Comparison of ENCODE assay signal across 12 cellular contexts in genomic region chr7:111499027-111499426, GRCh38.
DNase-seq lines count a peak whose midpoint lies in the region; ATAC-seq and TF ChIP-seq lines count a peak whose summit lies in the region.
"Had no signal": no experiment of that assay in that cellular context is flagged by ENCODE, and none has a peak within 500 bp of the region (broad histone marks: within the 10 kb centered on the region; RNA-seq: fewer than 3 reads in every experiment).

No MANE protein-coding gene starts in this region.

- no peaks in the 10 kb centered on the region for H3K36me3 Mint-ChIP-seq in CD14-positive monocyte
- peaks cover 4% of the 10 kb centered on the region for H3K36me3 Mint-ChIP-seq in endothelial cell (ENCODE audit: low read depth, unreplicated experiment)

- H3K9me3 Mint-ChIP-seq in CD14-positive monocyte (peaks cover 8 to 17% (median 11%) of the 10 kb centered on the region in 7 donors), endothelial cell (ENCODE audit: unreplicated experiment) (no peaks in the 10 kb centered on the region)

- TF ChIP-seq CTCF in HFF-Myc (IDR thresholded peaks at IDR 0.05; ENCODE audit: low read depth, low read length, missing control alignments) (no peak), brain microvascular endothelial cell (IDR thresholded peaks at IDR 0.05; ENCODE audit: low read depth, low read length, missing control alignments) (no peak), CD14-positive monocyte (IDR thresholded peaks at IDR 0.05) (no peak), endothelial cell (IDR thresholded peaks at IDR 0.05; ENCODE audit: unreplicated experiment) (no peak)

- H3K27ac Mint-ChIP-seq in CD14-positive monocyte (no peak overlapping the region), endothelial cell (ENCODE audit: unreplicated experiment) (no peak overlapping the region)
- H3K27ac Mint-ChIP-seq: stimulated activated naive B cell treated with anti-CD40 and anti-IgM and Interleukin-4, amounts not matched to agents 10 μg/mL and 1 μg/mL and 100 μg/mL, for 72 hours had no signal

- H3K27ac ChIP-seq in brain microvascular endothelial cell, result no peak overlapping the region
- H3K27ac ChIP-seq: coronary artery, spleen had no signal

- H3K4me3 ChIP-seq in HFF-Myc (replicated peaks; ENCODE audit: low read depth, low read length) (no peak overlapping the region), brain microvascular endothelial cell (ENCODE audit: low read depth, low read length) (no peak overlapping the region)
- H3K4me3 ChIP-seq: coronary artery, spleen had no signal

- no peaks in the 10 kb centered on the region for H3K27me3 ChIP-seq in brain microvascular endothelial cell (replicated peaks)
- H3K27me3 ChIP-seq: spleen had no signal

- DNase-seq in Caki2 (ENCODE audit: low read depth) (peak; percentile 81), HFF-Myc (ENCODE audit: extremely low read depth, low read depth) (peak; percentile 74), brain microvascular endothelial cell (peak; percentile 89), middle frontal gyrus (ENCODE audit: extremely low spot score, low spot score) (peak; percentile 5), CD14-positive monocyte (ENCODE audit: low spot score) (no peak), endothelial cell (ENCODE audit: low spot score) (no peak)
- DNase-seq: DMS79; Kasumi-1; spleen; stimulated activated naive B cell treated with anti-CD40 and anti-IgM and Interleukin-4, amounts not matched to agents 10 μg/mL and 1 μg/mL and 100 μg/mL, for 72 hours had no signal

- in situ Hi-C loops in Caki2 (cut with HindIII; ENCODE audit: low pct_unique_long_range_greater_than_20kb, low sequenced_read_pairs) (no loop called here), brain microvascular endothelial cell (cut with HindIII; ENCODE audit: low pct_ligation_motif_present, low sequenced_read_pairs) (no loop called here)

- no peak overlapping the region for H3K4me3 Mint-ChIP-seq in CD14-positive monocyte
- H3K4me3 Mint-ChIP-seq in endothelial cell (ENCODE audit: unreplicated experiment), result no peak overlapping the region
- H3K4me3 Mint-ChIP-seq: stimulated activated naive B cell treated with anti-CD40 and anti-IgM and Interleukin-4, amounts not matched to agents 10 μg/mL and 1 μg/mL and 100 μg/mL, for 72 hours had no signal

- H3K27me3 Mint-ChIP-seq in CD14-positive monocyte (ENCODE audit: low read depth in 3 of 3), result peaks cover 0 to 3% (median 2%) of the 10 kb centered on the region in 3 donors
- no peaks in the 10 kb centered on the region for H3K27me3 Mint-ChIP-seq in endothelial cell (ENCODE audit: unreplicated experiment)
- H3K27me3 Mint-ChIP-seq: stimulated activated naive B cell treated with anti-CD40 and anti-IgM and Interleukin-4, amounts not matched to agents 10 μg/mL and 1 μg/mL and 100 μg/mL, for 72 hours had no signal

- no peaks in the 10 kb centered on the region for H3K36me3 ChIP-seq in brain microvascular endothelial cell (replicated peaks)
- H3K36me3 ChIP-seq: spleen had no signal

- intact Hi-C loops in CD14-positive monocyte (cut with micrococcal nuclease), result no loop called here

- ATAC-seq in GM18861 (IDR thresholded peaks at IDR 0.05; ENCODE audit: unreplicated experiment), result no peak

- H3K4me1 Mint-ChIP-seq in CD14-positive monocyte (no peaks in the 10 kb centered on the region), endothelial cell (ENCODE audit: unreplicated experiment) (peaks cover 5% of the 10 kb centered on the region)

Comparison
In these comparisons a context has a peak if more than half of its experiments do, and no peak if none do; other contexts are left out.
1. DNase-seq: peak in Caki2 (single experiment), HFF-Myc (single experiment), brain microvascular endothelial cell (single experiment) and middle frontal gyrus (single experiment); none in CD14-positive monocyte (single experiment) and endothelial cell (single experiment).